Comparison of ENCODE assay signal across 21 cellular contexts in genomic region chr14:38105106-38105702, GRCh38.
A peak's percentile ranks its signal among the peaks of the same experiment; 100 is the strongest.
DNase-seq lines count a peak whose midpoint lies in the region; ATAC-seq and TF ChIP-seq lines count a peak whose summit lies in the region.
"Had no signal": no experiment of that assay in that cellular context is flagged by ENCODE, and none has a peak within 500 bp of the region (broad histone marks: within the 10 kb centered on the region; RNA-seq: fewer than 3 reads in every experiment).

No MANE protein-coding gene starts in this region.

- H3K36me3 ChIP-seq in Karpas-422 (ENCODE audit: insufficient read depth, low read length) (no peaks in the 10 kb centered on the region; the same call in 1 of the 2 replicates), PC-3 (ENCODE audit: low read depth, low read length) (no peaks in the 10 kb centered on the region), smooth muscle cell (ENCODE audit: low read depth) (no peaks in the 10 kb centered on the region)
- H3K36me3 ChIP-seq: BE2C had no signal

- H3F3A ChIP-seq in PC-3 (ENCODE audit: low read length, unreplicated experiment) (no peaks in the 10 kb centered on the region), smooth muscle cell (ENCODE audit: low read depth) (no peaks in the 10 kb centered on the region)

- no peak for DNase-seq in Karpas-422
- peak; percentile 86 for DNase-seq in PC-3
- no peak for DNase-seq in type B pancreatic cell (ENCODE audit: extremely low spot score, unreplicated experiment)
- DNase-seq in smooth muscle cell (lab: John Stamatoyannopoulos, UW; ENCODE audit: unreplicated experiment) = no peak
- DNase-seq in glutamatergic neuron = no peak
- no peak for DNase-seq in T-helper 2 cell treated with Interferon-gamma antibody and Interleukin-4, amounts not matched to agents 5 μg/mL and 100 μg/mL, for 36 hours (ENCODE audit: low spot score)
- DNase-seq: ACHN; BE2C; C1 segment of cervical spinal cord; CD4-positive, CD25-positive, alpha-beta regulatory T cell; CD8-positive, alpha-beta memory T cell; COR-L47; DMS 273 treated with DMSO at 0.1 percent for 48 hours; DMS53; GDM1; H9; KBM-7 had no signal

- POLR2A ChIA-PET in PC-3 (lab: Charles Lee; ENCODE audit: unreplicated experiment) = no interaction called here

- TF ChIP-seq CTCF in PC-3 (conservative IDR thresholded peaks at IDR 0.05; ENCODE audit: low read depth, low read length) (no peak), type B pancreatic cell (conservative IDR thresholded peaks at IDR 0.05) (no peak), smooth muscle cell (IDR thresholded peaks at IDR 0.05; ENCODE audit: borderline replicate concordance, insufficient read depth, poor library complexity, severe bottlenecking) (no peak), glutamatergic neuron (IDR thresholded peaks at IDR 0.05; ENCODE audit: partially characterized antibody, unreplicated experiment) (no peak)

- no peaks in the 10 kb centered on the region for H3K79me2 ChIP-seq in Karpas-422 (ENCODE audit: low read length)
- H3K79me2 ChIP-seq in PC-3 (ENCODE audit: low read length) = no peaks in the 10 kb centered on the region
- H3K79me2 ChIP-seq in smooth muscle cell (ENCODE audit: low read depth) = no peaks in the 10 kb centered on the region

- H3K4me3 ChIP-seq in Karpas-422 (ENCODE audit: low read length) = no peak overlapping the region
- H3K4me3 ChIP-seq in PC-3 (ENCODE audit: low read length) = no peak overlapping the region
- H3K4me3 ChIP-seq in smooth muscle cell = no peak overlapping the region

- CTCF ChIA-PET in PC-3 (lab: Charles Lee) = no interaction called here

- H3K36me3 Mint-ChIP-seq in type B pancreatic cell (no peaks in the 10 kb centered on the region), glutamatergic neuron (ENCODE audit: unreplicated experiment) (peaks cover 8% of the 10 kb centered on the region)
- peaks cover 2% of the 10 kb centered on the region for H3K36me3 Mint-ChIP-seq in T-helper 2 cell treated with Interferon-gamma antibody and Interleukin-4, amounts not matched to agents 5 μg/mL and 100 μg/mL, for 36 hours (ENCODE audit: low read depth)
- H3K36me3 Mint-ChIP-seq: IgD-negative memory B cell had no signal

- H3K27me3 Mint-ChIP-seq in type B pancreatic cell = no peaks in the 10 kb centered on the region
- no peaks in the 10 kb centered on the region for H3K27me3 Mint-ChIP-seq in glutamatergic neuron (ENCODE audit: unreplicated experiment)
- no peaks in the 10 kb centered on the region for H3K27me3 Mint-ChIP-seq in T-helper 2 cell treated with Interferon-gamma antibody and Interleukin-4, amounts not matched to agents 5 μg/mL and 100 μg/mL, for 36 hours (ENCODE audit: low read depth)
- H3K27me3 Mint-ChIP-seq: CD8-positive, alpha-beta memory T cell; IgD-negative memory B cell had no signal

- peak overlapping the region; percentile 57 for H3K4me3 Mint-ChIP-seq in type B pancreatic cell
- no peak overlapping the region for H3K4me3 Mint-ChIP-seq in glutamatergic neuron (ENCODE audit: unreplicated experiment)
- H3K4me3 Mint-ChIP-seq in T-helper 2 cell treated with Interferon-gamma antibody and Interleukin-4, amounts not matched to agents 5 μg/mL and 100 μg/mL, for 36 hours = no peak overlapping the region
- H3K4me3 Mint-ChIP-seq: CD4-positive, CD25-positive, alpha-beta regulatory T cell; H9 had no signal

- peak overlapping the region; percentile 12 for H3K27ac Mint-ChIP-seq in type B pancreatic cell
- H3K27ac Mint-ChIP-seq in glutamatergic neuron (ENCODE audit: unreplicated experiment) = no peak overlapping the region
- H3K27ac Mint-ChIP-seq in T-helper 2 cell treated with Interferon-gamma antibody and Interleukin-4, amounts not matched to agents 5 μg/mL and 100 μg/mL, for 36 hours = no peak overlapping the region
- H3K27ac Mint-ChIP-seq: CD8-positive, alpha-beta memory T cell; H9; IgD-negative memory B cell had no signal

- H3K27ac ChIP-seq in Karpas-422 (ENCODE audit: low read length) (no peak overlapping the region), PC-3 (ENCODE audit: low read length) (peak overlapping the region; percentile 66), smooth muscle cell (ENCODE audit: low read depth) (no peak overlapping the region)
- H3K27ac ChIP-seq: HL-60 had no signal

- no peak overlapping the region for H3K9ac ChIP-seq in Karpas-422 (ENCODE audit: low read length)
- H3K9ac ChIP-seq in PC-3 (ENCODE audit: low read length) = no peak overlapping the region; the same call in 1 of the 2 replicates
- H3K9ac ChIP-seq in smooth muscle cell (ENCODE audit: low read depth) = no peak overlapping the region

- no peaks in the 10 kb centered on the region for H3K9me3 Mint-ChIP-seq in type B pancreatic cell
- H3K9me3 Mint-ChIP-seq in glutamatergic neuron (ENCODE audit: unreplicated experiment) = no peaks in the 10 kb centered on the region
- H3K9me3 Mint-ChIP-seq in T-helper 2 cell treated with Interferon-gamma antibody and Interleukin-4, amounts not matched to agents 5 μg/mL and 100 μg/mL, for 36 hours = peaks cover 18% of the 10 kb centered on the region

- H3K4me1 ChIP-seq in Karpas-422 (ENCODE audit: low read length) (peaks cover 6% of the 10 kb centered on the region; the same call in 1 of the 2 replicates), PC-3 (ENCODE audit: insufficient read depth, low read length) (peaks cover 35% of the 10 kb centered on the region), smooth muscle cell (ENCODE audit: low read depth) (no peaks in the 10 kb centered on the region)
- H3K4me1 ChIP-seq: BE2C had no signal

- WGBS in smooth muscle cell (ENCODE audit: low lambda C conversion rate) = 79% methylated on average over 9 of the region's 9 CpGs

- intact Hi-C loops in PC-3 (cut with micrococcal nuclease) = no loop called here

- peaks cover 10% of the 10 kb centered on the region for H3K9me3 ChIP-seq in Karpas-422 (ENCODE audit: low read length)
- H3K9me3 ChIP-seq in PC-3 (ENCODE audit: low read length) = peaks cover 4% of the 10 kb centered on the region; the same call in 1 of the 2 replicates
- H3K9me3 ChIP-seq in smooth muscle cell (replicated peaks; ENCODE audit: low read depth) = no peaks in the 10 kb centered on the region

- H3K4me1 Mint-ChIP-seq in type B pancreatic cell (ENCODE audit: unreplicated experiment) = no peaks in the 10 kb centered on the region
- no peaks in the 10 kb centered on the region for H3K4me1 Mint-ChIP-seq in glutamatergic neuron (ENCODE audit: low read depth, unreplicated experiment)
- peaks cover 11% of the 10 kb centered on the region for H3K4me1 Mint-ChIP-seq in T-helper 2 cell treated with Interferon-gamma antibody and Interleukin-4, amounts not matched to agents 5 μg/mL and 100 μg/mL, for 36 hours (ENCODE audit: low read depth)
- H3K4me1 Mint-ChIP-seq: H9, IgD-negative memory B cell had no signal

- H4K20me1 ChIP-seq in Karpas-422 (ENCODE audit: insufficient read depth, low read depth, low read length) (no peaks in the 10 kb centered on the region), PC-3 (ENCODE audit: low read length) (no peaks in the 10 kb centered on the region), smooth muscle cell (ENCODE audit: low read depth) (no peaks in the 10 kb centered on the region)

- no peak overlapping the region for H3K4me2 ChIP-seq in Karpas-422 (ENCODE audit: low read depth, low read length, poor library complexity, severe bottlenecking)
- H3K4me2 ChIP-seq in PC-3 (ENCODE audit: low read length) = peak overlapping the region; percentile 65
- no peak overlapping the region for H3K4me2 ChIP-seq in smooth muscle cell

- BruUV-seq in PC-3 (replicated peaks; lab: Mats Ljungman, UMichigan) = no TSS peak

- H3K27me3 ChIP-seq in Karpas-422 (ENCODE audit: low read length) = no peaks in the 10 kb centered on the region
- H3K27me3 ChIP-seq in PC-3 (ENCODE audit: low read length) = no peaks in the 10 kb centered on the region
- H3K27me3 ChIP-seq in smooth muscle cell (ENCODE audit: low read depth) = no peaks in the 10 kb centered on the region
- H3K27me3 ChIP-seq: BE2C had no signal

- ATAC-seq in PC-3 = no peak
- ATAC-seq in esophagus mucosa = peak; percentile 90
- ATAC-seq in HG03520 (IDR thresholded peaks at IDR 0.05; ENCODE audit: unreplicated experiment) = no peak

- peak overlapping the region; percentile 22; the same call in 1 of the 2 replicates for H2AFZ ChIP-seq in Karpas-422 (ENCODE audit: low read length)
- 0 out of 2 replicates have a peak overlapping the region, but pooled peaks have one; percentile 43 for H2AFZ ChIP-seq in PC-3 (ENCODE audit: low read length)
- H2AFZ ChIP-seq in smooth muscle cell (ENCODE audit: low read depth) = no peak overlapping the region

- no peaks in the 10 kb centered on the region for H3K9me2 ChIP-seq in Karpas-422 (replicated peaks; ENCODE audit: insufficient read depth, low read length)
- no peaks in the 10 kb centered on the region for H3K9me2 ChIP-seq in PC-3 (replicated peaks; ENCODE audit: low read length)
